In the genomic region with DNA sequence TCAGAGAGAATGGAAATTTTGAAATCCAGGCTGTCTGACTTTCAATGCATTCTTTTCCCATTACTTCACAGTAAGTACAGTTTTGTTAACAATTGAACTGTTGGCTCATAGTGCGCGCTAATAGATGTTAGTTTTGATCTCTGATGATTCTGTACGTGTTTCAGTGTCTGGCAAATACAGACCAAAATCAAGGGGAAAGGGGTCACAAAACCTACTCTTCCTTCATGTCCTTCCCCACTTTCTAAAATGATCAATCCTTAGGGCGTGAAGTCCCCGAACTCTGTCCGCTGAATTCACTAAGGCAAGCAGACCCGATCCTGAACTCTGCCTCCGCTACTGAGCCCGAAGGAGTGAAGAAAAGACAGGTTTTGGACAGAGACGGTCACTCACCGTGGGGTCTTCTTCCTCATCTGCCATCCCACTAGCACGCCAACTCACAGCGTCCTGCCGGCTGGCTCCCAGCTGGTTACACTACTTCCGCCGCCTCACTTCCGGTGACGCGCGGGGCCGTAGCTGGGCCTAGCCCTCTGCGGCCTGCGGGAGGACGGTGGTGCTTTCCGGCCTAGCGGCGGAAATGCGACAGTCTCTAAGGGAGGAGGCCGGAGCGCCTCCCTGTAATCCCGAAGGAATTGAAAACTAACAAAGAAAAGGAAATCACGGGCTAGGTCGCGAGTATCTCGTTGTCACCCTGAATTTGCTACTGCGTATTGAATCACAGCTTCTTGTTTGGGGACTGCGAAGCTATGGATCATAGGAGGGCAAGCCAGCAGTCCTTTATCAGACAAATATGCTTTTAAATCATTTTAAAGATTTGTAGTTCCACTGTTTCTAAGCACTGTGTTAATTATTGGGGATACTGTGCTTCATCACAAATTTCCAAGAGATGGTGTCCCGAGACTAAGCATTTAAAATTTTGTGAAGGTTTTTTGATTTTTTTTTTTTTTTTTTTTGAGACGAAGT, we compare ENCODE assay signal across 8 cellular contexts.
DNase-seq lines count a peak whose midpoint lies in the region; ATAC-seq and TF ChIP-seq lines count a peak whose summit lies in the region.

A gene with protein sequence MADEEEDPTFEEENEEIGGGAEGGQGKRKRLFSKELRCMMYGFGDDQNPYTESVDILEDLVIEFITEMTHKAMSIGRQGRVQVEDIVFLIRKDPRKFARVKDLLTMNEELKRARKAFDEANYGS (minus strand): TSS at position 473 of the 960 bp plus-strand sequence. CDS start 56 bp downstream, at position 417.

- H3K4me3 ChIP-seq in AG09309 (ENCODE audit: control insufficient read depth, low read depth, low read length), result peak within 1 kb of the TSS; percentile 56

- DNase-seq in AG09309 (ENCODE audit: low read depth) (peak; percentile 81), NCI-H226 (peak; percentile 98), inferior parietal cortex (ENCODE audit: extremely low spot score) (peak; percentile 97)
- DNase-seq in activated CD4-positive, CD25-positive, alpha-beta regulatory T cell (lab: John Stamatoyannopoulos, UW), result peak; percentile 68 to 75 (median 72)
- DNase-seq in central memory CD4-positive, alpha-beta T cell, result peak; percentile 83
- DNase-seq in stimulated activated CD4-positive, alpha-beta T cell treated with anti-CD3 and anti-CD28 coated beads, Interleukin-12 subunit alpha, Interleukin-12 subunit beta, amount 100 ng/mL, for 24 hours (ENCODE audit: low read depth in 2 of 2), result peak; percentile 77 to 82

- ATAC-seq in GM18909 (IDR thresholded peaks at IDR 0.05; ENCODE audit: poor library complexity, unreplicated experiment), result peak; percentile 100
- peak; percentile 99 for ATAC-seq in HG03175 (IDR thresholded peaks at IDR 0.05; ENCODE audit: unreplicated experiment)

- peak; percentile 31 for TF ChIP-seq CTCF in AG09309 (IDR thresholded peaks at IDR 0.05; ENCODE audit: control insufficient read depth, insufficient read depth, low read depth, low read length, missing control alignments)

Comparison
In these comparisons a context has a peak if more than half of its experiments do, and no peak if none do; other contexts are left out.
1. Peak in every context shown above with its lines: DNase-seq, ATAC-seq and H3K4me3 ChIP-seq.